8 cellular contexts compared by ENCODE assay signal in genomic region chr4:146175541-146176453, GRCh38. TPM values are rescaled to one million over a fixed set of nuclear protein-coding genes. Genes with fewer than 3 reads are reported as not detected.
DNase-seq lines count a peak whose midpoint lies in the region; ATAC-seq and TF ChIP-seq lines count a peak whose summit lies in the region.

TSS of gene LSM6 (plus strand) at chr4:146175718. CDS start at chr4:146182922, 7,204 bp downstream.

- H3K27ac ChIP-seq in SK-N-SH (ENCODE audit: low read depth in 2 of 2, low read length in 1 of 2) (peak within 1 kb of the TSS; percentile 81 to 87), testis (peak within 1 kb of the TSS; percentile 92 to 93)

- POLR2A ChIA-PET in SK-N-SH (lab: Yijun Ruan, JAX): no interaction called here

- H3K9ac ChIP-seq in Loucy (ENCODE audit: low read depth, low read length, poor library complexity, severe bottlenecking) (peak within 1 kb of the TSS; percentile 89), SK-N-SH (peak within 1 kb of the TSS; percentile 98)

- H3K36me3 ChIP-seq in Loucy (ENCODE audit: insufficient read depth, low read length): no peaks in the 10 kb centered on the region
- H3K36me3 ChIP-seq in SK-N-SH (replicated peaks in 1 of 2; ENCODE audit: control insufficient read depth in 1 of 2, insufficient read depth in 2 of 2, low read length in 1 of 2): peaks cover 0 to 5% of the 10 kb centered on the region in 2 experiments
- no peaks in the 10 kb centered on the region for H3K36me3 ChIP-seq in testis (ENCODE audit: low read depth, missing control alignments)

- H3K79me2 ChIP-seq in Loucy (ENCODE audit: insufficient read depth, low read length) (peaks cover 48% of the 10 kb centered on the region), SK-N-SH (ENCODE audit: insufficient read depth) (peaks cover 51% of the 10 kb centered on the region)

- TF ChIP-seq EP300 in SK-N-SH (IDR thresholded peaks at IDR 0.05; ENCODE audit: borderline replicate concordance in 1 of 2, low read depth in 1 of 2, low read length in 1 of 2): peak in 1 of 2 experiments; percentile 14; a peak in 1 of 4 replicates

- H3F3A ChIP-seq in Loucy (ENCODE audit: low read depth) (no peaks in the 10 kb centered on the region), SK-N-SH (replicated peaks; ENCODE audit: insufficient read depth) (no peaks in the 10 kb centered on the region)

- H3K4me3 ChIP-seq in Loucy (ENCODE audit: low read length, poor library complexity, severe bottlenecking) (peak within 1 kb of the TSS; percentile 97), SK-N-SH (ENCODE audit: low read depth in 2 of 2, low read length in 1 of 2) (peak within 1 kb of the TSS; percentile 90 to 96), testis (peak within 1 kb of the TSS; percentile 96)

- H3K4me2 ChIP-seq in Loucy (ENCODE audit: low read depth, low read length, poor library complexity, severe bottlenecking) (peak within 1 kb of the TSS; percentile 86), SK-N-SH (peak within 1 kb of the TSS; percentile 77)

- intact Hi-C loops in testis (cut with DNase I; ENCODE audit: low total_unique reads): no loop called here

- TF ChIP-seq POLR2A in testis (IDR thresholded peaks at IDR 0.05): no peak

- H3K27me3 ChIP-seq in Loucy (ENCODE audit: insufficient read depth, low read length, poor library complexity, severe bottlenecking): no peaks in the 10 kb centered on the region
- H3K27me3 ChIP-seq in SK-N-SH (ENCODE audit: insufficient read depth): no peaks in the 10 kb centered on the region
- no peaks in the 10 kb centered on the region for H3K27me3 ChIP-seq in testis

- H3K9me2 ChIP-seq in Loucy (replicated peaks; ENCODE audit: low read depth, low read length) (no peaks in the 10 kb centered on the region), SK-N-SH (no peaks in the 10 kb centered on the region)

- TF ChIP-seq CTCF in Loucy (conservative IDR thresholded peaks at IDR 0.05; ENCODE audit: low read length) (no peak), SK-N-SH (IDR thresholded peaks at IDR 0.05) (no peak), omental fat pad (IDR thresholded peaks at IDR 0.05) (no peak), testis (IDR thresholded peaks at IDR 0.05) (no peak)

- CTCF ChIA-PET in SK-N-SH (lab: Yijun Ruan, JAX): no interaction called here

- peak; percentile 91 for ATAC-seq in omental fat pad (ENCODE audit: low FRiP score)

- H3K4me1 ChIP-seq in Loucy (ENCODE audit: insufficient read depth, low read length, poor library complexity, severe bottlenecking): peaks cover 49% of the 10 kb centered on the region
- H3K4me1 ChIP-seq in SK-N-SH (ENCODE audit: control insufficient read depth in 1 of 2, insufficient read depth in 2 of 2, low read depth in 1 of 2, low read length in 1 of 2): peaks cover 0 to 11% of the 10 kb centered on the region in 2 experiments; a peak in 2 of 4 replicates
- peaks cover 7% of the 10 kb centered on the region for H3K4me1 ChIP-seq in testis

- 0 out of 2 replicates have a peak, but pooled peaks have one; percentile 10 for TF ChIP-seq RAD21 in SK-N-SH (IDR thresholded peaks at IDR 0.05; ENCODE audit: low read length)

- 3% methylated on average over 37 of the region's 75 CpGs for WGBS in SK-N-SH (ENCODE audit: low lambda C conversion rate)
- 1% methylated on average over 18 to 64 of the region's 75 CpGs for WGBS in testis, 2 donors

- H4K20me1 ChIP-seq in Loucy (ENCODE audit: insufficient read depth, low read length, poor library complexity, severe bottlenecking) (peaks cover 38% of the 10 kb centered on the region), SK-N-SH (ENCODE audit: insufficient read depth) (peaks cover 13% of the 10 kb centered on the region; the same call in 1 of the 2 replicates)

- no peaks in the 10 kb centered on the region for H3K9me3 ChIP-seq in Loucy (ENCODE audit: insufficient read depth, low read depth, low read length)
- H3K9me3 ChIP-seq in SK-N-SH: no peaks in the 10 kb centered on the region
- no peaks in the 10 kb centered on the region for H3K9me3 ChIP-seq in testis

- peak within 1 kb of the TSS; percentile 100 for H2AFZ ChIP-seq in Loucy (ENCODE audit: low read length)
- H2AFZ ChIP-seq in SK-N-SH (ENCODE audit: low read depth): peak within 1 kb of the TSS; percentile 84

- peak; percentile 61 for DNase-seq in GF-D8 (lab: John Stamatoyannopoulos, UW)
- DNase-seq in H4 (ENCODE audit: low spot score): peak; percentile 80
- peak; percentile 87 for DNase-seq in SK-N-SH
- DNase-seq in activated naive CD4-positive, alpha-beta T cell treated with anti-CD3 and anti-CD28 coated beads, Interleukin-2, amount 50 U/mL, for 16 hours: peak; percentile 87
- DNase-seq in globus pallidus (ENCODE audit: low spot score): peak; percentile 92
- DNase-seq in omental fat pad (ENCODE audit: low spot score): peak; percentile 55
- DNase-seq in testis: peak; percentile 95

TF ChIP-seq in SK-N-SH, 30 proteins besides CTCF, POLR2A, EP300 and RAD21:
- TF ChIP-seq MAX (IDR thresholded peaks at IDR 0.05; ENCODE audit: low read depth) (peak; percentile 63), IRF3 (IDR thresholded peaks at IDR 0.05; ENCODE audit: low read depth, low read length) (peak; percentile 23; the same call in 1 of the 2 replicates), CHD2 (IDR thresholded peaks at IDR 0.05; ENCODE audit: low read length, partially characterized antibody) (no peak), RFX5 (IDR thresholded peaks at IDR 0.05; ENCODE audit: low read length) (peak; percentile 64; the same call in 1 of the 2 replicates), FOSL2 (IDR thresholded peaks at IDR 0.05; ENCODE audit: borderline replicate concordance, low read depth) (no peak), PBX3 (IDR thresholded peaks at IDR 0.05) (peak; percentile 25), YY1 (IDR thresholded peaks at IDR 0.05; ENCODE audit: low read depth) (peak; percentile 35), TCF12 (IDR thresholded peaks at IDR 0.05) (peak; percentile 20; the same call in 1 of the 2 replicates), POLR2AphosphoS5 (IDR thresholded peaks at IDR 0.05; ENCODE audit: low read depth, low read length) (peak; percentile 49; the same call in 1 of the 2 replicates), MXI1 (IDR thresholded peaks at IDR 0.05; ENCODE audit: low read depth, low read length) (peak; percentile 76), GABPA (IDR thresholded peaks at IDR 0.05; ENCODE audit: low read depth) (no peak), TAF1 (IDR thresholded peaks at IDR 0.05; ENCODE audit: borderline replicate concordance, low read depth, low read length) (peak; percentile 70; the same call in 1 of the 2 replicates), RXRA (IDR thresholded peaks at IDR 0.05; ENCODE audit: borderline replicate concordance, low read depth) (no peak), USF2 (IDR thresholded peaks at IDR 0.05; ENCODE audit: borderline replicate concordance, low read depth, low read length) (no peak), ELF1 (IDR thresholded peaks at IDR 0.05) (peak; percentile 54), NFIC (IDR thresholded peaks at IDR 0.05; ENCODE audit: borderline replicate concordance) (no peak)

RNA-seq across cellular contexts. Expression of gene LSM6, which starts in this region (rescaled TPM):
- total RNA-seq in H4 (2014; rRNA removed; shearing (Covaris generic)): 82.5 and 88.1 TPM in 2 replicates
- polyA plus RNA-seq in SK-N-SH (2012; rRNA removed) (17.6 and 32.5 TPM in 2 replicates), testis (ENCODE audit: insufficient read depth, low read depth, low replicate concordance) (39.9 TPM)
- polyA plus RNA-seq in SK-N-SH (2012; cell fraction: cytosol; rRNA removed): 38.6 and 62.8 TPM in 2 replicates
- 8.2 and 10.1 TPM in 2 replicates for polyA plus RNA-seq in SK-N-SH (2012; cell fraction: nucleus; rRNA removed)
- total RNA-seq in omental fat pad (10 to 100 TPM; 23.2 to 60.1 (median 45.0) TPM), testis (10 to 100 TPM; 33.1 to 49.1 TPM)

Comparison
In these comparisons a context has a peak if more than half of its experiments do, and no peak if none do; other contexts are left out.
1. Peak in every context shown above with its lines: DNase-seq, ATAC-seq, H3K4me3 ChIP-seq and H3K27ac ChIP-seq.